Comparison of ENCODE assay signal across 31 cellular contexts in genomic region chr18:34329840-34330239, GRCh38.
"Had no signal": no experiment of that assay in that cellular context is flagged by ENCODE, and none has a peak within 500 bp of the region (broad histone marks: within the 10 kb centered on the region; RNA-seq: fewer than 3 reads in every experiment).

No MANE protein-coding gene starts in this region.

- H3K4me3 ChIP-seq: ascending aorta, breast epithelium, cardiac muscle cell, colonic mucosa, esophagus muscularis mucosa, gastrocnemius medialis, heart left ventricle, hepatocyte had no signal

- H3K9me3 ChIP-seq: ascending aorta, breast epithelium, colonic mucosa, esophagus muscularis mucosa, gastrocnemius medialis had no signal

- ATAC-seq: activated CD4-positive, CD25-positive, alpha-beta regulatory T cell treated with anti-CD3 and anti-CD28 coated beads, Interleukin-2, amount 50 U/mL, for 24 hours; activated CD8-positive, alpha-beta memory T cell treated with anti-CD3 and anti-CD28 coated beads, Interleukin-2, amount 10 ng/mL, durations not matched to agents 7 days and 5 days; activated CD8-positive, alpha-beta T cell treated with anti-CD3 and anti-CD28 coated beads, Interleukin-2, amount 10 ng/mL, durations not matched to agents 7 days and 5 days; activated naive CD4-positive, alpha-beta T cell treated with anti-CD3 and anti-CD28 coated beads, Interleukin-2, amount 50 U/mL, for 72 hours; foreskin keratinocyte; gastrocnemius medialis; heart left ventricle; T-helper 17 cell had no signal

- DNase-seq: activated B cell treated with CpG ODN at 0.5 μM for 24 hours; activated CD4-positive, alpha-beta memory T cell treated with anti-CD3 and anti-CD28 coated beads for 36 hours; activated CD4-positive, alpha-beta T cell treated with anti-CD3 and anti-CD28 coated beads for 48 hours; activated CD4-positive, alpha-beta T cell treated with anti-CD3 and anti-CD28 coated beads, Interleukin-2, amount 50 U/mL, for 1 hour; activated CD8-positive, alpha-beta memory T cell treated with anti-CD3 and anti-CD28 coated beads, Interleukin-2, amount 10 ng/mL, durations not matched to agents 7 days and 5 days; activated CD8-positive, alpha-beta memory T cell treated with anti-CD3 and anti-CD28 coated beads, Interleukin-2, amount 50 U/mL, for 4 hours; activated CD8-positive, alpha-beta T cell treated with anti-CD3 and anti-CD28 coated beads, Interleukin-2, amount 10 ng/mL, durations not matched to agents 7 days and 5 days; activated effector memory CD4-positive, alpha-beta T cell treated with anti-CD3 and anti-CD28 coated beads, Interleukin-2, amount 50 U/mL, for 16 hours; activated naive CD4-positive, alpha-beta T cell treated with anti-CD3 and anti-CD28 coated beads, Interleukin-2, amount 10 ng/mL, durations not matched to agents 7 days and 5 days; activated naive CD8-positive, alpha-beta T cell treated with anti-CD3 and anti-CD28 coated beads, Interleukin-2, amount 10 ng/mL, durations not matched to agents 7 days and 5 days; activated T-cell treated with anti-CD3 and anti-CD28 coated beads, Interleukin-2, amount 50 U/mL, for 1 hour; activated T-cell treated with anti-CD3 and anti-CD28 coated beads, Interleukin-2, amount 50 U/mL, for 48 hours; central memory CD4-positive, alpha-beta T cell; cerebellar nuclear complex; effector memory CD4-positive, alpha-beta T cell; erythroblast; foreskin keratinocyte; gastrocnemius medialis; glutamatergic neuron; heart left ventricle; T-helper 1 cell; T-helper 17 cell; T1000 had no signal

- H3K4me2 ChIP-seq: hepatocyte had no signal

- H3K79me2 ChIP-seq: hepatocyte had no signal

- H3K4me1 ChIP-seq: ascending aorta, breast epithelium, colonic mucosa, esophagus muscularis mucosa, foreskin keratinocyte, gastrocnemius medialis, heart left ventricle had no signal

- H3K27me3 ChIP-seq: ascending aorta, breast epithelium, cardiac muscle cell, colonic mucosa, esophagus muscularis mucosa, foreskin keratinocyte, gastrocnemius medialis, heart left ventricle, hepatocyte had no signal

- H2AFZ ChIP-seq: hepatocyte had no signal

- H3K36me3 ChIP-seq: ascending aorta, breast epithelium, cardiac muscle cell, colonic mucosa, esophagus muscularis mucosa, gastrocnemius medialis, heart left ventricle had no signal

- H3K27ac ChIP-seq: ascending aorta, breast epithelium, cardiac muscle cell, colonic mucosa, esophagus muscularis mucosa, foreskin keratinocyte, gastrocnemius medialis, heart left ventricle, hepatocyte had no signal
